In the genomic region with DNA sequence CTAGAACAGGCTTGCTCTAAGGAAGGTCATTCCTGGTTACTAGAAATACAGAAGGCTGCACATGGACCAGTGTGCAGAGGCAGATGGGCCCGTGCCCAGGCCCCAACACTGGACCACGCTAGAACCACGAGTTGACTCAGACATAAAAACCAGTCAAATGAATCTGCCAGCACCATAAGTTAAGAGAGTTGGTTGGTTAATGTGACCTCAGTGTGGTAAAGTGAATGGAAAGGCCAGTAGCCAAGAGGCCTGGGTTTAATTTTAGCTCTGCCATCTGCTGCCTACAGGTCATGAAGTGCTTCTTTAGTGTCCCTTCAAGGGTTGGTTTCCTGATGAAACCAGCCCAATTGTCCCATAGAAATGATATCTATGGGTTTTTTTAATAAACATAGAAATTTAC, we compare ENCODE assay signal across 18 cellular contexts.
DNase-seq lines count a peak whose midpoint lies in the region; ATAC-seq and TF ChIP-seq lines count a peak whose summit lies in the region.
"Had no signal": no experiment of that assay in that cellular context is flagged by ENCODE, and none has a peak within 500 bp of the region (broad histone marks: within the 10 kb centered on the region; RNA-seq: fewer than 3 reads in every experiment).

No MANE protein-coding gene starts in this region.

- H3K27me3 ChIP-seq in heart left ventricle (no peaks in the 10 kb centered on the region), ovary (no peaks in the 10 kb centered on the region), foreskin keratinocyte (no peaks in the 10 kb centered on the region), WERI-Rb-1 (ENCODE audit: insufficient read depth, low read depth, severe bottlenecking) (no peaks in the 10 kb centered on the region)

- H3K27ac ChIP-seq in heart left ventricle: peak overlapping the region in 1 of 12 donors; percentile 30
- H3K27ac ChIP-seq in ovary: no peak overlapping the region
- H3K27ac ChIP-seq in foreskin keratinocyte: no peak overlapping the region
- no peak overlapping the region for H3K27ac ChIP-seq in WERI-Rb-1
- H3K27ac ChIP-seq: A549 had no signal

- TF ChIP-seq CTCF in heart left ventricle (IDR thresholded peaks at IDR 0.05): no peak
- TF ChIP-seq CTCF in NB4 (IDR thresholded peaks at IDR 0.05; ENCODE audit: low read depth, low read length): no peak
- no peak for TF ChIP-seq CTCF in fibroblast of mammary gland (conservative IDR thresholded peaks at IDR 0.05; ENCODE audit: control insufficient read depth, insufficient read depth, low read depth, low read length)
- TF ChIP-seq CTCF in ovary (IDR thresholded peaks at IDR 0.05): no peak
- TF ChIP-seq CTCF in foreskin keratinocyte (conservative IDR thresholded peaks at IDR 0.05): no peak
- TF ChIP-seq CTCF in WERI-Rb-1 (IDR thresholded peaks at IDR 0.05; ENCODE audit: low read depth, low read length): no peak

- TF ChIP-seq EP300 in ovary (IDR thresholded peaks at IDR 0.05): no peak

- H3K4me3 ChIP-seq in heart left ventricle (no peak overlapping the region), NB4 (ENCODE audit: low read depth, low read length) (no peak overlapping the region), fibroblast of mammary gland (ENCODE audit: control insufficient read depth, low read depth, low read length) (no peak overlapping the region), ovary (no peak overlapping the region), WERI-Rb-1 (ENCODE audit: low read depth, low read length) (no peak overlapping the region)
- H3K4me3 ChIP-seq: A549 had no signal

- no peak for DNase-seq in heart left ventricle
- no peak for DNase-seq in left cardiac atrium
- peak; percentile 25 for DNase-seq in NB4 (ENCODE audit: low read depth)
- peak; percentile 33 for DNase-seq in fibroblast of mammary gland (ENCODE audit: low read depth)
- DNase-seq in renal cortical epithelial cell (ENCODE audit: low read depth): peak; percentile 56
- DNase-seq in ovary: no peak
- DNase-seq in foreskin keratinocyte: no peak
- DNase-seq in WERI-Rb-1: no peak
- DNase-seq: AML-193; CD4-positive, alpha-beta memory T cell; IMR-90; Kasumi-1; NCI-H1092; NCI-H1694; NCI-H345; NCI-H526 treated with DMSO at 0.1 percent for 48 hours; SK-N-SH had no signal

- intact Hi-C loops in heart left ventricle (cut with DNase I): loop anchor here in 2 of 10 donors (5.0 to 10.0 kb wide), 2 partner anchors 53 to 329 kb away; partner anchors contain the start of gene NRP1 (in 1 of the 2)
- intact Hi-C loops in left cardiac atrium (cut with DNase I): no loop called here
- intact Hi-C loops in ovary (cut with DNase I): no loop called here

- TF ChIP-seq POLR2A in heart left ventricle (IDR thresholded peaks at IDR 0.05) (no peak), NB4 (IDR thresholded peaks at IDR 0.05; ENCODE audit: extremely low read depth, insufficient read length) (no peak), ovary (IDR thresholded peaks at IDR 0.05) (no peak)

- peaks cover 0 to 15% (median 3%) of the 10 kb centered on the region in 12 donors for H3K9me3 ChIP-seq in heart left ventricle
- no peaks in the 10 kb centered on the region for H3K9me3 ChIP-seq in ovary
- no peaks in the 10 kb centered on the region for H3K9me3 ChIP-seq in WERI-Rb-1 (ENCODE audit: severe bottlenecking)
- H3K9me3 ChIP-seq: A549, SK-N-SH had no signal

- H3K4me1 ChIP-seq in heart left ventricle: peaks cover 0 to 42% (median 17%) of the 10 kb centered on the region in 12 donors
- peaks cover 4% of the 10 kb centered on the region for H3K4me1 ChIP-seq in ovary (ENCODE audit: insufficient read depth)
- H3K4me1 ChIP-seq in foreskin keratinocyte: peaks cover 7% of the 10 kb centered on the region

- ATAC-seq in heart left ventricle: peak in 3 of 4 donors; percentile 43 to 65 (median 48)
- ATAC-seq in left cardiac atrium: no peak
- ATAC-seq in foreskin keratinocyte: no peak
- ATAC-seq: A549 had no signal

- WGBS in heart left ventricle, 4 donors: 56 to 75% (median 67%) methylated on average over 3 of the region's 3 CpGs
- WGBS in ovary, 3 donors: 88 to 93% (median 92%) methylated on average over 3 of the region's 3 CpGs

- H3K36me3 ChIP-seq in heart left ventricle (no peaks in the 10 kb centered on the region), ovary (no peaks in the 10 kb centered on the region), WERI-Rb-1 (no peaks in the 10 kb centered on the region)

Comparison
In these comparisons a context has a peak if more than half of its experiments do, and no peak if none do; other contexts are left out.
1. ATAC-seq: peak in heart left ventricle (3 of 4); none in left cardiac atrium (0 of 2) and foreskin keratinocyte (single experiment).
2. DNase-seq: peak in NB4 (single experiment), fibroblast of mammary gland (single experiment) and renal cortical epithelial cell (single experiment); none in heart left ventricle (0 of 5), left cardiac atrium (single experiment), ovary (0 of 5), foreskin keratinocyte (0 of 2) and WERI-Rb-1 (single experiment).